Comparison of ENCODE assay signal across 19 cellular contexts in the genomic region with DNA sequence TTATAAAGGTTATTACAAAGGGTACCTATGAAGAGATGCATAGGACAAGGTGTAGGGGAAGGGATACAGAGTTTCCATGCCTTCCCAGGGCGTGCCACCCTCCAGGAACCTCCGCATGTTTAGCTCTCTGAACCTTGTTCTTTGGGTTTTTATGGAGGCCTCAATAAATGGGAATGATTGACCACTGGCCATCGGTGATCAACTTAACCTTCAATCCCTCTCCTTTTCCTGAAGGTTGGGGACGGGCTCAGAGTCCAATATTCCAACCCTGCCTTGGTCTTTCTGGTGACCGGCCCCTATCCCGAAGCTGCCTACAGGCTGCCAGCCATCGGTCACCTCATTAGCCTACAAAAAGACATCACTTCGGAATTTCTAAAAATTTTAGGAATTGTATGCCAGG. TPM values are rescaled to one million over a fixed set of nuclear protein-coding genes. Genes with fewer than 3 reads are reported as not detected.
DNase-seq lines count a peak whose midpoint lies in the region; ATAC-seq and TF ChIP-seq lines count a peak whose summit lies in the region.
"Had no signal": no experiment of that assay in that cellular context is flagged by ENCODE, and none has a peak within 500 bp of the region (broad histone marks: within the 10 kb centered on the region; RNA-seq: fewer than 3 reads in every experiment).

No MANE protein-coding gene starts in this region.

- POLR2A ChIA-PET in CD8-positive, alpha-beta T cell (lab: Charles Lee) = interaction anchor here (0.9 to 1.0 kb wide), 2 partner anchors 14 to 54 kb away, joined by 3 read pairs; no protein-coding TSS in a partner anchor

- no peaks in the 10 kb centered on the region for H3K27me3 Mint-ChIP-seq in CD8-positive, alpha-beta T cell (ENCODE audit: low read depth)
- no peaks in the 10 kb centered on the region for H3K27me3 Mint-ChIP-seq in immature natural killer cell (ENCODE audit: low read depth in 3 of 3)
- no peaks in the 10 kb centered on the region for H3K27me3 Mint-ChIP-seq in natural killer cell treated with Interleukin-12 subunit alpha and Interleukin-12 subunit beta and Interleukin-15 and Interleukin-18, amount 100 ng/mL, for 72 hours
- no peaks in the 10 kb centered on the region for H3K27me3 Mint-ChIP-seq in activated T-helper 17 cell treated with anti-CD3 and anti-CD28 coated beads, Interleukin-2, amount 50 U/mL, for 72 hours

- H3K27ac ChIP-seq in CD8-positive, alpha-beta T cell (ENCODE audit: low read depth, low read length) = no peak overlapping the region
- H3K27ac ChIP-seq in Peyer's patch = peak overlapping the region in 1 of 4 donors; percentile 10
- H3K27ac ChIP-seq: BLaER1, GM23248 had no signal

- CTCF ChIA-PET in CD8-positive, alpha-beta T cell (lab: Charles Lee) = interaction anchor here (1.0 to 7.0 kb wide), 5 partner anchors 10 to 82 kb away, joined by 3 to 59 read pairs (median 5); a partner anchor contains a TSS

- H3K4me3 Mint-ChIP-seq in CD8-positive, alpha-beta T cell = no peak overlapping the region
- peak overlapping the region; percentile 71 to 82 (median 73) for H3K4me3 Mint-ChIP-seq in immature natural killer cell
- peak overlapping the region; percentile 39 for H3K4me3 Mint-ChIP-seq in natural killer cell treated with Interleukin-12 subunit alpha and Interleukin-12 subunit beta and Interleukin-15 and Interleukin-18, amount 100 ng/mL, for 72 hours
- no peak overlapping the region for H3K4me3 Mint-ChIP-seq in activated T-helper 17 cell treated with anti-CD3 and anti-CD28 coated beads, Interleukin-2, amount 50 U/mL, for 72 hours
- H3K4me3 Mint-ChIP-seq: CD14-positive monocyte; CD4-positive, alpha-beta memory T cell had no signal

- no peaks in the 10 kb centered on the region for H3K36me3 Mint-ChIP-seq in CD8-positive, alpha-beta T cell
- H3K36me3 Mint-ChIP-seq in immature natural killer cell = peaks cover 29 to 54% (median 46%) of the 10 kb centered on the region in 3 donors
- peaks cover 26% of the 10 kb centered on the region for H3K36me3 Mint-ChIP-seq in natural killer cell treated with Interleukin-12 subunit alpha and Interleukin-12 subunit beta and Interleukin-15 and Interleukin-18, amount 100 ng/mL, for 72 hours
- no peaks in the 10 kb centered on the region for H3K36me3 Mint-ChIP-seq in activated T-helper 17 cell treated with anti-CD3 and anti-CD28 coated beads, Interleukin-2, amount 50 U/mL, for 72 hours (ENCODE audit: low read depth)
- H3K36me3 Mint-ChIP-seq: CD4-positive, alpha-beta memory T cell had no signal

- no peak overlapping the region for H3K4me3 ChIP-seq in CD8-positive, alpha-beta T cell (ENCODE audit: low read depth, low read length)
- H3K4me3 ChIP-seq in Peyer's patch = no peak overlapping the region
- H3K4me3 ChIP-seq: BLaER1, GM23248, HAP-1 had no signal

- intact Hi-C loops in CD8-positive, alpha-beta T cell (cut with DNase I, micrococcal nuclease) = no loop called here

- H3K9me3 ChIP-seq in CD8-positive, alpha-beta T cell (ENCODE audit: low read length) = no peaks in the 10 kb centered on the region
- no peaks in the 10 kb centered on the region for H3K9me3 ChIP-seq in Peyer's patch
- H3K9me3 ChIP-seq: Caco-2, HAP-1 had no signal

- no peaks in the 10 kb centered on the region for H3K27me3 ChIP-seq in CD8-positive, alpha-beta T cell (ENCODE audit: insufficient read depth, low read length)
- H3K27me3 ChIP-seq in Peyer's patch = no peaks in the 10 kb centered on the region
- H3K27me3 ChIP-seq: BLaER1 had no signal

- peak overlapping the region; percentile 27 for H3K27ac Mint-ChIP-seq in CD8-positive, alpha-beta T cell
- H3K27ac Mint-ChIP-seq in immature natural killer cell = peak overlapping the region in 5 of 6 donors; percentile 88 to 94 (median 94)
- H3K27ac Mint-ChIP-seq in natural killer cell treated with Interleukin-12 subunit alpha and Interleukin-12 subunit beta and Interleukin-15 and Interleukin-18, amount 100 ng/mL, for 72 hours = peak overlapping the region in 1 of 2 donors; percentile 86
- H3K27ac Mint-ChIP-seq in activated T-helper 17 cell treated with anti-CD3 and anti-CD28 coated beads, Interleukin-2, amount 50 U/mL, for 72 hours = no peak overlapping the region
- H3K27ac Mint-ChIP-seq: CD4-positive, alpha-beta memory T cell had no signal

- no peak for TF ChIP-seq CTCF in CD8-positive, alpha-beta T cell (IDR thresholded peaks at IDR 0.05)
- no peak for TF ChIP-seq CTCF in Peyer's patch (IDR thresholded peaks at IDR 0.05)

- peaks cover 34% of the 10 kb centered on the region for H3K4me1 Mint-ChIP-seq in CD8-positive, alpha-beta T cell (ENCODE audit: low read depth)
- H3K4me1 Mint-ChIP-seq in immature natural killer cell = peaks cover 0 to 75% of the 10 kb centered on the region in 2 donors
- peaks cover 55 to 58% of the 10 kb centered on the region in 2 donors for H3K4me1 Mint-ChIP-seq in natural killer cell treated with Interleukin-12 subunit alpha and Interleukin-12 subunit beta and Interleukin-15 and Interleukin-18, amount 100 ng/mL, for 72 hours (ENCODE audit: low read depth in 2 of 2)
- H3K4me1 Mint-ChIP-seq in activated T-helper 17 cell treated with anti-CD3 and anti-CD28 coated beads, Interleukin-2, amount 50 U/mL, for 72 hours = no peaks in the 10 kb centered on the region

- DNase-seq in CD8-positive, alpha-beta T cell = no peak
- DNase-seq in Peyer's patch (peak in 2 of 3 donors; percentile 58 to 61), immature natural killer cell (no peak), NOMO-1 (lab: John Stamatoyannopoulos, UW; ENCODE audit: unreplicated experiment in 2 of 2) (no peak), NCI-H82 treated with DMSO at 0.1 percent for 48 hours (lab: John Stamatoyannopoulos, UW; ENCODE audit: unreplicated experiment) (no peak)
- DNase-seq in natural killer cell treated with Interleukin-12 subunit alpha and Interleukin-12 subunit beta and Interleukin-15 and Interleukin-18, amount 100 ng/mL, for 72 hours (ENCODE audit: low spot score) = no peak
- DNase-seq in activated naive CD4-positive, alpha-beta T cell (lab: John Stamatoyannopoulos, UW) = no peak
- DNase-seq: 8988T; Caco-2; CD4-positive, alpha-beta memory T cell; GM23248 had no signal

- TF ChIP-seq POLR2A in Peyer's patch (IDR thresholded peaks at IDR 0.05) = no peak

- H3K9me3 Mint-ChIP-seq in CD8-positive, alpha-beta T cell = no peaks in the 10 kb centered on the region
- peaks cover 0 to 3% (median 0%) of the 10 kb centered on the region in 6 donors for H3K9me3 Mint-ChIP-seq in immature natural killer cell
- peaks cover 2% of the 10 kb centered on the region for H3K9me3 Mint-ChIP-seq in natural killer cell treated with Interleukin-12 subunit alpha and Interleukin-12 subunit beta and Interleukin-15 and Interleukin-18, amount 100 ng/mL, for 72 hours
- H3K9me3 Mint-ChIP-seq in activated T-helper 17 cell treated with anti-CD3 and anti-CD28 coated beads, Interleukin-2, amount 50 U/mL, for 72 hours = no peaks in the 10 kb centered on the region

- H3K4me1 ChIP-seq in CD8-positive, alpha-beta T cell (ENCODE audit: insufficient read depth, low read length) = peaks cover 22% of the 10 kb centered on the region
- H3K4me1 ChIP-seq in Peyer's patch = no peaks in the 10 kb centered on the region
- H3K4me1 ChIP-seq: HAP-1 had no signal

- no peaks in the 10 kb centered on the region for H3K36me3 ChIP-seq in CD8-positive, alpha-beta T cell (ENCODE audit: insufficient read depth, low read length)
- no peaks in the 10 kb centered on the region for H3K36me3 ChIP-seq in Peyer's patch
- H3K36me3 ChIP-seq: BLaER1, HAP-1 had no signal

- ATAC-seq in CD8-positive, alpha-beta T cell = no peak
- ATAC-seq in natural killer cell treated with Interleukin-12 subunit alpha and Interleukin-12 subunit beta and Interleukin-15 and Interleukin-18, amount 100 ng/mL, for 72 hours = no peak
- ATAC-seq in activated T-helper 17 cell treated with anti-CD3 and anti-CD28 coated beads, Interleukin-2, amount 50 U/mL, for 72 hours (replicated peaks) = no peak
- ATAC-seq: HepG2 had no signal

RNA-seq across cellular contexts. Expression of a gene that starts 11.7 kb away (rescaled TPM):
- total RNA-seq in CD8-positive, alpha-beta T cell = 1 to 10 TPM; 2.1 to 2.6 TPM
- 1 to 10 TPM in 2 of 4 donors, under 1 TPM in 1, not detected in 1; 0.80 to 2.8 (median 1.3) TPM for total RNA-seq in Peyer's patch
- 100 to 1,000 TPM; 301 to 501 (median 410) TPM for polyA plus RNA-seq in immature natural killer cell
- 10 to 100 TPM; 36.6 to 64.4 TPM for total RNA-seq in natural killer cell treated with Interleukin-12 subunit alpha and Interleukin-12 subunit beta and Interleukin-15 and Interleukin-18, amount 100 ng/mL, for 72 hours
- total RNA-seq in activated T-helper 17 cell treated with anti-CD3 and anti-CD28 coated beads, Interleukin-2, amount 50 U/mL, for 72 hours = under 1 TPM in 1 of 2 donors, not detected in 1; 0.48 TPM
- total RNA-seq: A673; CD4-positive, alpha-beta memory T cell; GM23248; H4 had no signal
- polyA plus RNA-seq: AG04450, GM23248, HepG2 had no signal

RNA-seq across cellular contexts. Expression of a gene that starts 34.0 kb away (rescaled TPM):
- not detected for total RNA-seq in CD8-positive, alpha-beta T cell
- total RNA-seq in Peyer's patch = 10 to 100 TPM; 14.4 to 45.0 (median 24.5) TPM
- polyA plus RNA-seq in immature natural killer cell = under 1 TPM in 1 of 3 donors, not detected in 2; 0.77 TPM
- not detected for total RNA-seq in natural killer cell treated with Interleukin-12 subunit alpha and Interleukin-12 subunit beta and Interleukin-15 and Interleukin-18, amount 100 ng/mL, for 72 hours
- not detected for total RNA-seq in activated T-helper 17 cell treated with anti-CD3 and anti-CD28 coated beads, Interleukin-2, amount 50 U/mL, for 72 hours
- total RNA-seq: A673; Caco-2; CD4-positive, alpha-beta memory T cell; GM23248; H4; HepG2 had no signal
- polyA plus RNA-seq: AG04450; CD4-positive, alpha-beta memory T cell; GM23248; HepG2 had no signal

RNA-seq across cellular contexts. Expression of a gene that starts 55.0 kb away (rescaled TPM):
- 100 to 1,000 TPM; 103 to 104 TPM for total RNA-seq in CD8-positive, alpha-beta T cell
- 10 to 100 TPM in 1 of 4 donors, 1 to 10 TPM in 3; 1.6 to 39.6 (median 3.6) TPM for total RNA-seq in Peyer's patch
- polyA plus RNA-seq in immature natural killer cell = 10 to 100 TPM; 46.1 to 68.2 (median 57.2) TPM
- 1 to 10 TPM in 1 of 2 donors, under 1 TPM in 1; 0.92 to 1.2 TPM for total RNA-seq in natural killer cell treated with Interleukin-12 subunit alpha and Interleukin-12 subunit beta and Interleukin-15 and Interleukin-18, amount 100 ng/mL, for 72 hours
- total RNA-seq in activated T-helper 17 cell treated with anti-CD3 and anti-CD28 coated beads, Interleukin-2, amount 50 U/mL, for 72 hours = 1 to 10 TPM; 1.9 to 3.2 TPM
- total RNA-seq: A673, Caco-2, GM23248, H4, HepG2 had no signal
- polyA plus RNA-seq: AG04450, GM23248, HepG2 had no signal

Comparison
In these comparisons a context has a peak if more than half of its experiments do, and no peak if none do; other contexts are left out.
1. DNase-seq: peak in Peyer's patch (2 of 3); none in CD8-positive, alpha-beta T cell (0 of 7), immature natural killer cell (0 of 3), natural killer cell treated with Interleukin-12 subunit alpha and Interleukin-12 subunit beta and Interleukin-15 and Interleukin-18, amount 100 ng/mL, for 72 hours (single experiment), activated naive CD4-positive, alpha-beta T cell (0 of 4), NOMO-1 (0 of 2) and NCI-H82 treated with DMSO at 0.1 percent for 48 hours (single experiment).
2. H3K4me3 Mint-ChIP-seq: peak in immature natural killer cell (5 of 5) and natural killer cell treated with Interleukin-12 subunit alpha and Interleukin-12 subunit beta and Interleukin-15 and Interleukin-18, amount 100 ng/mL, for 72 hours (single experiment); none in CD8-positive, alpha-beta T cell (single experiment) and activated T-helper 17 cell treated with anti-CD3 and anti-CD28 coated beads, Interleukin-2, amount 50 U/mL, for 72 hours (single experiment).
3. RNA of a gene that starts 11.7 kb away (total RNA-seq): 36.6 to 64.4 TPM in natural killer cell treated with Interleukin-12 subunit alpha and Interleukin-12 subunit beta and Interleukin-15 and Interleukin-18, amount 100 ng/mL, for 72 hours; 2.1 to 2.6 TPM in CD8-positive, alpha-beta T cell, 0.80 to 2.8 TPM in Peyer's patch and 0.48 TPM in activated T-helper 17 cell treated with anti-CD3 and anti-CD28 coated beads, Interleukin-2, amount 50 U/mL, for 72 hours; every median in the first group is over 4 times any median in the second.
4. RNA of a gene that starts 34.0 kb away (total RNA-seq): 14.4 to 45.0 TPM in Peyer's patch; not detected in CD8-positive, alpha-beta T cell, not detected in natural killer cell treated with Interleukin-12 subunit alpha and Interleukin-12 subunit beta and Interleukin-15 and Interleukin-18, amount 100 ng/mL, for 72 hours and not detected in activated T-helper 17 cell treated with anti-CD3 and anti-CD28 coated beads, Interleukin-2, amount 50 U/mL, for 72 hours; every median in the first group is over 10 times any median in the second.